Comparison of ENCODE assay signal across 26 cellular contexts in the genomic region with DNA sequence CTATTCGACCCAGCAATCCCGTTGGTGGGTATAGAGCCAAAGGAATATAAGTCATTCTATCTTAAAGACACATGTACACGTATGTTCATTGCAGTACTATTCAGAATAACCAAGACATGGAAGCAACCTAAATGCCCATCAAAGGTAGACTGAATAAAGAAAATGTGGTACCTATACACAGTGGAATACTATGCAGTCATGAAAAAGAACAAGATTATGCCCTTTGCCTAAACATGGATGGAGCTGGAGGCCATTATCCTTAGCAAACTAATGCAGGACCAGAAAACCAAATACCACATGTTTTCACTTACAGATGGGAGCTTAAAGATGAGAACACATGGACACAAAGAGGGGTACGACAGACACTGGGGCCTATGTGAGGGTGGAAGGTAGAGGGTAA.
DNase-seq lines count a peak whose midpoint lies in the region; ATAC-seq, FAIRE-seq and TF ChIP-seq lines count a peak whose summit lies in the region.
"Had no signal": no experiment of that assay in that cellular context is flagged by ENCODE, and none has a peak within 500 bp of the region (broad histone marks: within the 10 kb centered on the region; RNA-seq: fewer than 3 reads in every experiment).

No MANE protein-coding gene starts in this region.

- no peak overlapping the region for H3K9ac ChIP-seq in K562 (ENCODE audit: insufficient read depth in 1 of 2, low read depth in 2 of 2, low read length in 2 of 2)
- H3K9ac ChIP-seq in endodermal cell (ENCODE audit: extremely low read depth, low read length, poor library complexity, severe bottlenecking), result no peak overlapping the region
- H3K9ac ChIP-seq: BLaER1 had no signal

- TF ChIP-seq POLR2A in K562 (conservative IDR thresholded peaks at IDR 0.05) (no peak), upper lobe of left lung (IDR thresholded peaks at IDR 0.05) (no peak)

- intact Hi-C loops in K562 (cut with micrococcal nuclease), result no loop called here

- no peaks in the 10 kb centered on the region for H3K9me1 ChIP-seq in K562 (ENCODE audit: control insufficient read depth, insufficient read depth, low read length)

- H3K9me3 ChIP-seq in K562 (replicated peaks; ENCODE audit: control insufficient read depth, insufficient read depth, low read depth, low read length), result no peaks in the 10 kb centered on the region
- H3K9me3 ChIP-seq in endodermal cell (ENCODE audit: control insufficient read depth, low read length), result peaks cover 5% of the 10 kb centered on the region
- H3K9me3 ChIP-seq in upper lobe of left lung, result no peaks in the 10 kb centered on the region
- H3K9me3 ChIP-seq: BE2C, BLaER1 had no signal

- H3K4me1 Mint-ChIP-seq in endodermal cell, result peaks cover 17% of the 10 kb centered on the region
- H3K4me1 Mint-ChIP-seq: CD14-positive monocyte; CD4-positive, alpha-beta memory T cell; CD4-positive, CD25-positive, alpha-beta regulatory T cell; CD8-positive, alpha-beta memory T cell had no signal

- H3K27ac Mint-ChIP-seq in endodermal cell, result peak overlapping the region; percentile 17
- H3K27ac Mint-ChIP-seq: CD14-positive monocyte; CD4-positive, alpha-beta memory T cell; CD4-positive, CD25-positive, alpha-beta regulatory T cell; CD8-positive, alpha-beta memory T cell had no signal

- CTCF ChIA-PET in K562 (lab: Yijun Ruan, JAX; ENCODE audit: low intra/inter-chr PET ratio), result no interaction called here

- H3K27me3 ChIP-seq in K562 (ENCODE audit: control insufficient read depth in 2 of 2, insufficient read depth in 2 of 2, low read length in 2 of 2) (peaks cover 0 to 4% of the 10 kb centered on the region in 2 experiments; a peak in 1 of 5 replicates), endodermal cell (ENCODE audit: control insufficient read depth, insufficient read depth, low read length, poor library complexity, severe bottlenecking) (no peaks in the 10 kb centered on the region), upper lobe of left lung (no peaks in the 10 kb centered on the region)
- H3K27me3 ChIP-seq: BE2C, BLaER1 had no signal

- peaks cover 11% of the 10 kb centered on the region for H3K9me3 Mint-ChIP-seq in endodermal cell

- in situ Hi-C loops in K562 (cut with MboI), result no loop called here

- H3K36me3 ChIP-seq in K562 (ENCODE audit: control insufficient read depth, insufficient read depth, low read length) (no peaks in the 10 kb centered on the region), endodermal cell (ENCODE audit: control insufficient read depth, insufficient read depth, low read length) (no peaks in the 10 kb centered on the region), upper lobe of left lung (no peaks in the 10 kb centered on the region)
- H3K36me3 ChIP-seq: BE2C, BLaER1 had no signal

- POLR2A ChIA-PET in K562 (lab: Yijun Ruan, JAX), result no interaction called here

- no peaks in the 10 kb centered on the region for H3K36me3 Mint-ChIP-seq in endodermal cell (ENCODE audit: low read depth)
- H3K36me3 Mint-ChIP-seq: CD14-positive monocyte; CD4-positive, alpha-beta memory T cell; CD4-positive, CD25-positive, alpha-beta regulatory T cell had no signal

- no peak for TF ChIP-seq RAD21 in K562 (CRISPR knock-in tag; conservative IDR thresholded peaks at IDR 0.05 in 1 of 2, IDR thresholded peaks at IDR 0.05 in 1 of 2)

- H3K4me2 ChIP-seq in K562 (ENCODE audit: insufficient read depth, low read length), result no peak overlapping the region
- H3K4me2 ChIP-seq: BLaER1 had no signal

- H3K4me1 ChIP-seq in K562 (replicated peaks in 1 of 2; ENCODE audit: control insufficient read depth in 2 of 2, insufficient read depth in 2 of 2, low read length in 2 of 2) (no peaks in the 10 kb centered on the region), endodermal cell (ENCODE audit: control insufficient read depth, insufficient read depth, low read length) (peaks cover 15% of the 10 kb centered on the region), upper lobe of left lung (no peaks in the 10 kb centered on the region)
- H3K4me1 ChIP-seq: BE2C, BLaER1 had no signal

- H4K20me1 ChIP-seq in K562 (replicated peaks; ENCODE audit: control insufficient read depth, insufficient read depth, low read length), result no peaks in the 10 kb centered on the region
- H4K20me1 ChIP-seq: BLaER1 had no signal

- no peak for TF ChIP-seq CTCF in K562 (IDR thresholded peaks at IDR 0.05 in 2 of 3, conservative IDR thresholded peaks at IDR 0.05 in 1 of 3; ENCODE audit: insufficient read depth in 2 of 3, low read depth in 1 of 3, low read length in 3 of 3)
- TF ChIP-seq CTCF in endodermal cell (conservative IDR thresholded peaks at IDR 0.05), result no peak
- TF ChIP-seq CTCF in upper lobe of left lung (IDR thresholded peaks at IDR 0.05), result no peak

- peak; percentile 62 for FAIRE-seq in K562 (lab: Jason Lieb, UNC)
- FAIRE-seq: A204.1, GM12878, GM12892, GM19239 had no signal

- BruUV-seq in K562 (replicated peaks; lab: Mats Ljungman, UMichigan), result no TSS peak

- ATAC-seq in K562, result no peak
- no peak for ATAC-seq in upper lobe of left lung (ENCODE audit: low FRiP score in 2 of 2)
- ATAC-seq in GM21529 (IDR thresholded peaks at IDR 0.05; ENCODE audit: unreplicated experiment), result no peak
- ATAC-seq: GM12878 had no signal

- no peak overlapping the region for H3K4me3 Mint-ChIP-seq in endodermal cell
- H3K4me3 Mint-ChIP-seq: CD14-positive monocyte; CD4-positive, alpha-beta memory T cell; CD4-positive, CD25-positive, alpha-beta regulatory T cell; CD8-positive, alpha-beta memory T cell had no signal

- no peak for TF ChIP-seq EP300 in K562 (IDR thresholded peaks at IDR 0.05; ENCODE audit: low read length)
- TF ChIP-seq EP300 in upper lobe of left lung (IDR thresholded peaks at IDR 0.05), result no peak

- WGBS in K562 (ENCODE audit: insufficient coverage, low coverage, missing lambda C conversion rate), result 3% methylated on average over 4 of the region's 4 CpGs
- 96 to 100% methylated on average over 4 of the region's 4 CpGs for WGBS in endodermal cell (ENCODE audit: insufficient coverage in 1 of 2, insufficient read length in 1 of 2), 2 experiments
- WGBS in upper lobe of left lung, 2 donors, result 94 to 96% methylated on average over 4 of the region's 4 CpGs

- H2AFZ ChIP-seq in K562 (ENCODE audit: low read depth, low read length), result no peak overlapping the region

- no peaks in the 10 kb centered on the region for H3K79me2 ChIP-seq in K562 (ENCODE audit: control insufficient read depth, insufficient read depth, low read length)

- DNase-seq in K562 (ENCODE audit: extremely low read depth in 1 of 4, low spot score in 3 of 4), result no peak
- no peak for DNase-seq in endodermal cell
- no peak for DNase-seq in NCI-H1930 (lab: John Stamatoyannopoulos, UW)
- DNase-seq in upper lobe of left lung, result no peak
- DNase-seq: 8988T; ACHN; BE2C; C1 segment of cervical spinal cord; CD4-positive, alpha-beta memory T cell; CD4-positive, CD25-positive, alpha-beta regulatory T cell; CD8-positive, alpha-beta memory T cell; COR-L47; DMS 273 treated with DMSO at 0.1 percent for 48 hours; DMS153; DMS53; DMS79; DND-41; EL; GDM1 had no signal

- H3K4me3 ChIP-seq in K562 (no peak overlapping the region), endodermal cell (ENCODE audit: low read length) (no peak overlapping the region), upper lobe of left lung (no peak overlapping the region)
- H3K4me3 ChIP-seq: BLaER1, GM12878 had no signal

- H3K27me3 Mint-ChIP-seq in endodermal cell (ENCODE audit: insufficient read depth), result peaks cover 5% of the 10 kb centered on the region
- H3K27me3 Mint-ChIP-seq: CD4-positive, alpha-beta memory T cell; CD4-positive, CD25-positive, alpha-beta regulatory T cell; CD8-positive, alpha-beta memory T cell had no signal

- H3K27ac ChIP-seq in K562 (ENCODE audit: extremely low read depth, low read depth, low read length) (no peak overlapping the region), endodermal cell (ENCODE audit: low read depth, low read length) (no peak overlapping the region), upper lobe of left lung (no peak overlapping the region)
- H3K27ac ChIP-seq: BLaER1 had no signal

TF ChIP-seq in K562, 482 proteins besides CTCF, POLR2A, EP300 and RAD21:
- peak; percentile 91 for TF ChIP-seq ZNF146 (CRISPR knock-in tag; IDR thresholded peaks at IDR 0.05; ENCODE audit: unreplicated experiment)
- TF ChIP-seq TRIM28 (IDR thresholded peaks at IDR 0.05), result no peak
- TF ChIP-seq RBM25 (IDR thresholded peaks at IDR 0.05; ENCODE audit: low read depth, low read length, severe bottlenecking), result peak; percentile 85
